ENCODE assay signal across 19 cellular contexts in the genomic region with DNA sequence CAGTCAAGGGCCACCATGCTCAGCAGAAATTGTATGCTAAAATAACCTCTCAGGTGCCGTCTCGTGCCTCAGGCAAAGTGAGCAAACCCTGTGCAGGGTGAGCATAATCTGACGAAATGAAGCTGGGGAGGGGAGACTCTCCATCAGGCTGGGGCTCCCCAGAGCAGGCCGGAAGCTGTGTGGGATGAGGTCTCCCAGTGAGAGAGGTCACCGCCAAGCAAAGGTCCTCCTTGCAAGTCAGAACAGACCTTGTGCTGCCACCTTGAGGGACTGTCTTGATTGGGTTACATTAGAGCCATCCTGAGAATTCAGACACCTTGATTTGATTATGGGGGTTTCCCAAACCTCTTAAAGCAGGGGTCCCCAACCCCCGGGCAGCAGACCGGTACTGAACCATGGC.
"Had no signal": no experiment of that assay in that cellular context is flagged by ENCODE, and none has a peak within 500 bp of the region (broad histone marks: within the 10 kb centered on the region; RNA-seq: fewer than 3 reads in every experiment).

No MANE protein-coding gene starts in this region.

- DNase-seq: effector memory CD8-positive, alpha-beta T cell; gastrocnemius medialis; heart right ventricle; hypothalamus; islet precursor cell; mammary epithelial cell; mucosa of descending colon; naive thymus-derived CD8-positive, alpha-beta T cell; small intestine; stimulated activated CD4-positive, alpha-beta T cell treated with anti-CD3 and anti-CD28 coated beads, Interleukin-12 subunit alpha, Interleukin-12 subunit beta, amount 100 ng/mL, for 4 hours; stimulated activated naive CD4-positive, alpha-beta T cell; stomach; substantia nigra; transverse colon had no signal

- H3K4me3 Mint-ChIP-seq: effector memory CD8-positive, alpha-beta T cell; naive thymus-derived CD8-positive, alpha-beta T cell had no signal

- H3K27me3 ChIP-seq: esophagus muscularis mucosa, gastrocnemius medialis, heart right ventricle, stomach, transverse colon had no signal

- H3K27ac Mint-ChIP-seq: effector memory CD8-positive, alpha-beta T cell; naive thymus-derived CD8-positive, alpha-beta T cell had no signal

- ATAC-seq: effector memory CD8-positive, alpha-beta T cell; gastrocnemius medialis; heart right ventricle; left lobe of liver; mucosa of descending colon; naive thymus-derived CD8-positive, alpha-beta T cell had no signal

- H3K36me3 Mint-ChIP-seq: naive thymus-derived CD8-positive, alpha-beta T cell had no signal

- H3K36me3 ChIP-seq: esophagus muscularis mucosa, gastrocnemius medialis, heart right ventricle, neutrophil, stomach, thoracic aorta, transverse colon had no signal

- H3K4me1 ChIP-seq: gastrocnemius medialis, stomach, transverse colon had no signal

- H3K9me3 Mint-ChIP-seq: effector memory CD8-positive, alpha-beta T cell; naive thymus-derived CD8-positive, alpha-beta T cell had no signal

- H3K4me3 ChIP-seq: coronary artery, esophagus muscularis mucosa, gastrocnemius medialis, heart right ventricle, mucosa of descending colon, stomach, thoracic aorta, transverse colon had no signal

- H3K9me3 ChIP-seq: esophagus muscularis mucosa, gastrocnemius medialis, heart right ventricle, mucosa of descending colon, neutrophil, stomach, thoracic aorta, transverse colon had no signal
